In genomic region chr7:139488810-139489209, GRCh38 we compare ENCODE assay signal across 21 cellular contexts. TPM values are rescaled to one million over a fixed set of nuclear protein-coding genes. Genes with fewer than 3 reads are reported as not detected.
"Had no signal": no experiment of that assay in that cellular context is flagged by ENCODE, and none has a peak within 500 bp of the region (broad histone marks: within the 10 kb centered on the region; RNA-seq: fewer than 3 reads in every experiment).

No MANE protein-coding gene starts in this region.

- H3K4me3 ChIP-seq: heart right ventricle, psoas muscle, suprapubic skin, upper lobe of right lung had no signal

- H3K4me1 ChIP-seq: psoas muscle, upper lobe of right lung had no signal

- H3K36me3 ChIP-seq: heart right ventricle, suprapubic skin, upper lobe of right lung had no signal

- H3K27ac ChIP-seq: heart right ventricle, psoas muscle, suprapubic skin, upper lobe of right lung had no signal

- ATAC-seq: heart right ventricle, natural killer cell, psoas muscle, T-helper 17 cell, upper lobe of right lung had no signal

- DNase-seq: activated B cell treated with CpG ODN at 0.5 μM for 24 hours; activated CD4-positive, alpha-beta T cell treated with anti-CD3 and anti-CD28 coated beads, Interleukin-2, amount 10 ng/mL, durations not matched to agents 24 days and 14 days; activated CD8-positive, alpha-beta memory T cell treated with anti-CD3 and anti-CD28 coated beads for 24 hours; activated naive CD4-positive, alpha-beta T cell treated with anti-CD3 and anti-CD28 coated beads, Interleukin-2, amount 50 U/mL, for 16 hours; caudate nucleus; cortex of kidney; effector CD8-positive, alpha-beta T cell; heart right ventricle; natural killer cell; occipital lobe; psoas muscle; stimulated activated CD4-positive, alpha-beta T cell treated with anti-CD3 and anti-CD28 coated beads, Interleukin-2, amount 100 ng/mL, for 48 hours; stimulated activated naive CD4-positive, alpha-beta T cell treated with Interleukin-2 at 50 U/mL for 16 hours; T-helper 17 cell; upper lobe of right lung had no signal

RNA-seq across cellular contexts. Expression of gene KLRG2, which starts 5.3 kb away (rescaled TPM):
- total RNA-seq: activated B cell treated with CpG ODN at 0.5 μM for 24 hours, fibroblast of lung, frontal cortex, lung microvascular endothelial cell, natural killer cell, occipital lobe, psoas muscle, T-helper 17 cell had no signal
- polyA plus RNA-seq: fibroblast of lung, heart right ventricle had no signal

RNA-seq across cellular contexts. Expression of gene CLEC2L, which starts 34.7 kb away (rescaled TPM):
- total RNA-seq: activated B cell treated with CpG ODN at 0.5 μM for 24 hours; activated CD4-positive, alpha-beta T cell treated with anti-CD3 and anti-CD28 coated beads, Interleukin-2, amount 10 ng/mL, durations not matched to agents 24 days and 14 days; activated T-helper 2 cell treated with anti-CD3 and anti-CD28 coated beads, Interferon-gamma antibody, Interleukin-2, Interleukin-4, amounts not matched to agents 10 μg/mL and 5 μg/mL and 100 μg/mL, durations not matched to agents 14 hours and 24 hours and 36 hours; fibroblast of lung; lung microvascular endothelial cell; mucosa of gallbladder; upper lobe of right lung had no signal
- polyA plus RNA-seq: fibroblast of lung had no signal
